Comparison of ENCODE assay signal across 1 cellular context in genomic region chr15:33026614-33027013, GRCh38.
TF ChIP-seq lines count a peak whose summit lies in the region.

No MANE protein-coding gene starts in this region.

TF ChIP-seq in WTC11, 78 proteins besides CTCF, POLR2A, EP300 and RAD21 (continued from another document):
- TF ChIP-seq USF1 (CRISPR knock-in tag; IDR thresholded peaks at IDR 0.05) = no peak
- TF ChIP-seq FOXP4 (CRISPR knock-in tag; IDR thresholded peaks at IDR 0.05) = no peak
- no peak for TF ChIP-seq ZNF219 (CRISPR knock-in tag; IDR thresholded peaks at IDR 0.05; ENCODE audit: borderline replicate concordance)
- no peak for TF ChIP-seq AFF4 (CRISPR knock-in tag; IDR thresholded peaks at IDR 0.05; ENCODE audit: borderline replicate concordance)
- TF ChIP-seq SMAD3 (CRISPR knock-in tag; IDR thresholded peaks at IDR 0.05; ENCODE audit: borderline replicate concordance) = no peak
- TF ChIP-seq ELF4 (CRISPR knock-in tag; IDR thresholded peaks at IDR 0.05; ENCODE audit: low read depth) = no peak
- no peak for TF ChIP-seq USF2 (CRISPR knock-in tag; IDR thresholded peaks at IDR 0.05)
